ENCODE assay signal across 13 cellular contexts in genomic region chr6:16694789-16695188, GRCh38.
DNase-seq lines count a peak whose midpoint lies in the region; ATAC-seq and TF ChIP-seq lines count a peak whose summit lies in the region.
"Had no signal": no experiment of that assay in that cellular context is flagged by ENCODE, and none has a peak within 500 bp of the region (broad histone marks: within the 10 kb centered on the region; RNA-seq: fewer than 3 reads in every experiment).

No MANE protein-coding gene starts in this region.

- no peak overlapping the region for H3K4me3 Mint-ChIP-seq in activated T-helper 2 cell treated with anti-CD3 and anti-CD28 coated beads, Interferon-gamma antibody, Interleukin-2, Interleukin-4, amounts not matched to agents 10 μg/mL and 5 μg/mL and 100 μg/mL, durations not matched to agents 14 hours and 24 hours and 36 hours (ENCODE audit: low read depth)

- intact Hi-C loops in activated T-helper 2 cell treated with anti-CD3 and anti-CD28 coated beads, Interferon-gamma antibody, Interleukin-2, Interleukin-4, amounts not matched to agents 10 μg/mL and 5 μg/mL and 100 μg/mL, durations not matched to agents 14 hours and 24 hours and 36 hours (cut with micrococcal nuclease) = loop anchor here (5.0 to 10.0 kb wide), 3 partner anchors 102 to 920 kb away; no protein-coding TSS in a partner anchor
- intact Hi-C loops in mammary epithelial cell (cut with micrococcal nuclease) (no loop called here), psoas muscle (cut with DNase I) (no loop called here)

- H3K9ac ChIP-seq in mammary epithelial cell (ENCODE audit: insufficient read depth, low read length) = no peak overlapping the region
- H3K9ac ChIP-seq: parathyroid adenoma had no signal

- H3K4me1 ChIP-seq in mammary epithelial cell (ENCODE audit: insufficient read depth, low read length) (peaks cover 36% of the 10 kb centered on the region), psoas muscle (peaks cover 34% of the 10 kb centered on the region)
- H3K4me1 ChIP-seq: parathyroid adenoma had no signal

- CTCF ChIA-PET in mammary epithelial cell (lab: Charles Lee; ENCODE audit: low non-redundant PET) = no interaction called here

- H3K36me3 Mint-ChIP-seq in activated T-helper 2 cell treated with anti-CD3 and anti-CD28 coated beads, Interferon-gamma antibody, Interleukin-2, Interleukin-4, amounts not matched to agents 10 μg/mL and 5 μg/mL and 100 μg/mL, durations not matched to agents 14 hours and 24 hours and 36 hours (ENCODE audit: low read depth) = peaks cover 25% of the 10 kb centered on the region

- H4K20me1 ChIP-seq in mammary epithelial cell (ENCODE audit: insufficient read depth, low read length) = no peaks in the 10 kb centered on the region

- WGBS in mammary epithelial cell (ENCODE audit: low coverage, missing lambda C conversion rate) = 90% methylated on average over 2 of the region's 2 CpGs
- WGBS in psoas muscle, 3 donors = 72 to 87% (median 77%) methylated on average over 2 of the region's 2 CpGs

- TF ChIP-seq CTCF in GM12864 (IDR thresholded peaks at IDR 0.05; ENCODE audit: low read depth, low read length, missing control alignments) (no peak), mammary epithelial cell (conservative IDR thresholded peaks at IDR 0.05 in 1 of 2, IDR thresholded peaks at IDR 0.05 in 1 of 2; ENCODE audit: extremely low read depth in 1 of 2, insufficient read depth in 1 of 2, low read depth in 1 of 2, low read length in 2 of 2) (no peak), psoas muscle (IDR thresholded peaks at IDR 0.05) (no peak)

- no peak overlapping the region for H2AFZ ChIP-seq in mammary epithelial cell (ENCODE audit: low read depth, low read length)
- H2AFZ ChIP-seq: parathyroid adenoma had no signal

- H3K4me1 Mint-ChIP-seq in activated T-helper 2 cell treated with anti-CD3 and anti-CD28 coated beads, Interferon-gamma antibody, Interleukin-2, Interleukin-4, amounts not matched to agents 10 μg/mL and 5 μg/mL and 100 μg/mL, durations not matched to agents 14 hours and 24 hours and 36 hours (ENCODE audit: low read depth) = peaks cover 78% of the 10 kb centered on the region

- in situ Hi-C loops in mammary epithelial cell (cut with MboI; ENCODE audit: low sequenced_read_pairs in 2 of 2) = no loop called here

- H3K4me3 ChIP-seq in GM12864 (ENCODE audit: low read depth, low read length) (no peak overlapping the region), mammary epithelial cell (replicated peaks in 1 of 3; ENCODE audit: insufficient read depth in 1 of 3, low read depth in 2 of 3, low read length in 3 of 3) (no peak overlapping the region), psoas muscle (no peak overlapping the region)

- no peak overlapping the region for H3K4me2 ChIP-seq in mammary epithelial cell (ENCODE audit: insufficient read depth, low read depth, low read length)

- H3K9me3 ChIP-seq in mammary epithelial cell (replicated peaks; ENCODE audit: insufficient read depth, low read length) (no peaks in the 10 kb centered on the region), psoas muscle (no peaks in the 10 kb centered on the region)

- H3K9me3 Mint-ChIP-seq in activated T-helper 2 cell treated with anti-CD3 and anti-CD28 coated beads, Interferon-gamma antibody, Interleukin-2, Interleukin-4, amounts not matched to agents 10 μg/mL and 5 μg/mL and 100 μg/mL, durations not matched to agents 14 hours and 24 hours and 36 hours = peaks cover 4% of the 10 kb centered on the region

- no TSS peak for BruUV-seq in mammary epithelial cell (replicated peaks; lab: Mats Ljungman, UMichigan)

- peaks cover 4% of the 10 kb centered on the region for H3K79me2 ChIP-seq in mammary epithelial cell (ENCODE audit: insufficient read depth, low read length)

- H3K27me3 ChIP-seq in mammary epithelial cell (ENCODE audit: insufficient read depth, low read length) (no peaks in the 10 kb centered on the region), psoas muscle (ENCODE audit: insufficient read depth in 3 of 3, low read length in 2 of 3) (no peaks in the 10 kb centered on the region)

- H3K36me3 ChIP-seq in mammary epithelial cell (ENCODE audit: insufficient read depth, low read length) = no peaks in the 10 kb centered on the region
- H3K36me3 ChIP-seq in psoas muscle (ENCODE audit: insufficient read depth in 1 of 2, low read depth in 1 of 2) = no peaks in the 10 kb centered on the region

- H3K27ac ChIP-seq in mammary epithelial cell (ENCODE audit: insufficient read depth, low read depth, low read length) (no peak overlapping the region), psoas muscle (no peak overlapping the region)
- H3K27ac ChIP-seq: parathyroid adenoma, VCaP had no signal

- ATAC-seq in GM19035 (IDR thresholded peaks at IDR 0.05; ENCODE audit: unreplicated experiment) (peak; percentile 63), HG03064 (IDR thresholded peaks at IDR 0.05; ENCODE audit: low read depth, unreplicated experiment) (peak; percentile 49), psoas muscle (no peak)

- dilution Hi-C loops in mammary epithelial cell (cut with HindIII; ENCODE audit: low sequenced_read_pairs) = no loop called here

- no peaks in the 10 kb centered on the region for H3K27me3 Mint-ChIP-seq in activated T-helper 2 cell treated with anti-CD3 and anti-CD28 coated beads, Interferon-gamma antibody, Interleukin-2, Interleukin-4, amounts not matched to agents 10 μg/mL and 5 μg/mL and 100 μg/mL, durations not matched to agents 14 hours and 24 hours and 36 hours (ENCODE audit: low read depth)

- H3K27ac Mint-ChIP-seq in activated T-helper 2 cell treated with anti-CD3 and anti-CD28 coated beads, Interferon-gamma antibody, Interleukin-2, Interleukin-4, amounts not matched to agents 10 μg/mL and 5 μg/mL and 100 μg/mL, durations not matched to agents 14 hours and 24 hours and 36 hours = peak overlapping the region; percentile 84

- DNase-seq in GM12864 (ENCODE audit: low read depth) = peak; percentile 42
- no peak for DNase-seq in activated T-helper 2 cell treated with anti-CD3 and anti-CD28 coated beads, Interferon-gamma antibody, Interleukin-2, Interleukin-4, amounts not matched to agents 10 μg/mL and 5 μg/mL and 100 μg/mL, durations not matched to agents 14 hours and 24 hours and 36 hours (ENCODE audit: low spot score)
- DNase-seq in 8988T = no peak
- DNase-seq in NCI-H1694 (lab: John Stamatoyannopoulos, UW) = no peak
- no peak for DNase-seq in mammary epithelial cell
- no peak for DNase-seq in psoas muscle
- DNase-seq: cerebellar nuclear complex, DND-41, NCI-H510A treated with DMSO at 0.1 percent for 48 hours had no signal

Comparison
In these comparisons a context has a peak if more than half of its experiments do, and no peak if none do; other contexts are left out.
1. ATAC-seq: peak in GM19035 (single experiment) and HG03064 (single experiment); none in psoas muscle (0 of 4).